Comparison of ENCODE assay signal across 8 cellular contexts in the genomic region with DNA sequence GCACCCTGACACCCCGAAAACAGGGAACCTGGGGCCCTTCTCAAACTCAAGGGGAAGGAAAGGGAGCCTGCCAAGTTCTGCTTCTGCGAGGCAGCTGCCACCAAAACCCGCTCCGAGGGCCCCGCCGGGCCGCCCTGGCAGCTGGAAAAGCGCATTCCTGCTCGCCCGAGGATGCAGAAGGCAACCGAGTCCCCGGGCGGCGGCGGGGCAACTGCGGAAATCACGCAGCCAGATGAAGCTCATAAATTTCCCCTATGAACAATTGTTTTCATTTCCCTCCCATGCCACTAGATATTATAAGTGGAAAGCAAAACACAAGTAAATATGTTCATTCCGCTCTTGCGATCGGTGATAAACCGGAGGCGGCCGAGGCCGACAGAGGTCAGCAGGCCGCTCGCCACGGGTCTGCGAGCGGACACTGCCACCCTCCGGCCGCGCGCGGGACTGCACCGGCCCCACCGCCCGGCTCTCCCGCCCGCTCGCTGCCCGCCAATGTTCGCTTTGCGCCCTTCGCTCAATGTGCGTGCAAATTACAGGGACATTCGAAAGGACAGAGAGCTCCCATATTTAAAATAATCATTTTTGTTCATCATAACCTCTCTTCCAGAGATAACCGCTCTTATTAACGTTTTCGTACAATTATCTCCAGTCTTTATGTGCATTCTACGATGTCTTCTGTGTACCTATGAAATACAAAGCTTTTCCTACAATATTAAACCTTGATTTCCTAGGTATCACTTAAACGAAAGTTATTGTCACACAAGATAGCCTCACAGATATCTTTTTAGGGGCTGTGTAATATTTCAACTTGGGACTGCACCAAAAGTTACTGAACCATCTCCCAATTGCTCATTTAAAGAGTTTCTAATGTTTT.
DNase-seq lines count a peak whose midpoint lies in the region; ATAC-seq and TF ChIP-seq lines count a peak whose summit lies in the region.

No MANE protein-coding gene starts in this region.

- H3K36me3 Mint-ChIP-seq in H9 (ENCODE audit: insufficient read depth in 1 of 3, low read depth in 3 of 3) (no peaks in the 10 kb centered on the region), neural progenitor cell (no peaks in the 10 kb centered on the region)

- H4K91ac ChIP-seq in H9 (ENCODE audit: insufficient read length, low read depth, low read length), result no peak overlapping the region

- H3K4me2 ChIP-seq in DOHH2 (ENCODE audit: low read length) (no peak overlapping the region), H9 (ENCODE audit: insufficient read depth, insufficient read length, low read length) (peak overlapping the region; percentile 14), neural progenitor cell (peak overlapping the region; percentile 75)

- H2BK15ac ChIP-seq in H9 (ENCODE audit: low read depth, low read length), result no peak overlapping the region

- H3T11ph ChIP-seq in H9 (ENCODE audit: low read length), result no peak overlapping the region

- H4K20me1 ChIP-seq in DOHH2 (ENCODE audit: control insufficient read depth, insufficient read depth, low read depth, low read length), result no peaks in the 10 kb centered on the region
- no peaks in the 10 kb centered on the region for H4K20me1 ChIP-seq in H9 (ENCODE audit: control insufficient read depth, insufficient read depth, insufficient read length)
- no peaks in the 10 kb centered on the region for H4K20me1 ChIP-seq in neural progenitor cell (ENCODE audit: low read depth)

- no peak overlapping the region for H2BK20ac ChIP-seq in H9 (ENCODE audit: low read depth, low read length, poor library complexity, severe bottlenecking)

- H2AK5ac ChIP-seq in H9 (ENCODE audit: insufficient read length, low read length), result no peak overlapping the region

- no peaks in the 10 kb centered on the region for H3F3A ChIP-seq in DOHH2 (ENCODE audit: control insufficient read depth, insufficient read depth)
- H3F3A ChIP-seq in neural progenitor cell (ENCODE audit: low read depth), result no peaks in the 10 kb centered on the region

- no peaks in the 10 kb centered on the region for H3K4me1 ChIP-seq in DOHH2 (ENCODE audit: control insufficient read depth, low read length)
- no peaks in the 10 kb centered on the region for H3K4me1 ChIP-seq in H9 (ENCODE audit: insufficient read depth, low read length)
- no peaks in the 10 kb centered on the region for H3K4me1 ChIP-seq in NT2/D1 (ENCODE audit: insufficient read depth, insufficient read length)
- peaks cover 5% of the 10 kb centered on the region for H3K4me1 ChIP-seq in neural progenitor cell

- H3K9me2 ChIP-seq in DOHH2 (replicated peaks; ENCODE audit: control insufficient read depth, low read length), result no peaks in the 10 kb centered on the region

- no peak overlapping the region for H3K14ac ChIP-seq in H9 (ENCODE audit: insufficient read depth, low read length)

- H3K4ac ChIP-seq in H9 (ENCODE audit: low read depth, low read length), result no peak overlapping the region

- H3K9me3 Mint-ChIP-seq in H9 (no peaks in the 10 kb centered on the region; a peak in 1 of 5 replicates), neural progenitor cell (no peaks in the 10 kb centered on the region)

- H3K27ac ChIP-seq in DOHH2 (ENCODE audit: low read depth, low read length) (no peak overlapping the region), H9 (ENCODE audit: insufficient read length, low read depth, low read length) (no peak overlapping the region), neural progenitor cell (no peak overlapping the region), substantia nigra (ENCODE audit: low read depth, low read length, poor library complexity, severe bottlenecking) (no peak overlapping the region)

- no peak overlapping the region for H3K9ac ChIP-seq in H9 (ENCODE audit: extremely low read depth, insufficient read length, low read length)
- H3K9ac ChIP-seq in NT2/D1 (ENCODE audit: insufficient read length, low read depth), result no peak overlapping the region
- H3K9ac ChIP-seq in neural progenitor cell, result no peak overlapping the region

- H3K18ac ChIP-seq in H9 (ENCODE audit: insufficient read length, low read depth, low read length), result no peak overlapping the region

- no peak overlapping the region for H4K5ac ChIP-seq in H9 (ENCODE audit: insufficient read length, low read depth, low read length)

- peaks cover 2 to 14% of the 10 kb centered on the region in 2 experiments; a peak in 3 of 4 replicates for H3K4me1 Mint-ChIP-seq in H9
- peaks cover 4% of the 10 kb centered on the region for H3K4me1 Mint-ChIP-seq in neural progenitor cell

- H2BK12ac ChIP-seq in H9 (ENCODE audit: insufficient read length, low read depth, low read length), result no peak overlapping the region

- no peak overlapping the region for H2BK120ac ChIP-seq in H9 (ENCODE audit: low read depth, low read length, poor library complexity, severe bottlenecking)

- no peak overlapping the region for H3K4me3 ChIP-seq in DOHH2 (ENCODE audit: low read length)
- peak overlapping the region; percentile 32 for H3K4me3 ChIP-seq in NT2/D1 (ENCODE audit: insufficient read length, low read depth)
- H3K4me3 ChIP-seq in fibroblast of pulmonary artery (replicated peaks; ENCODE audit: low read depth, low read length), result no peak overlapping the region
- H3K4me3 ChIP-seq in neural progenitor cell, result peak overlapping the region; percentile 42

- no peaks in the 10 kb centered on the region for H3K79me1 ChIP-seq in H9 (ENCODE audit: insufficient read depth, low read depth, low read length, poor library complexity, severe bottlenecking)

- H3K23ac ChIP-seq in H9 (ENCODE audit: insufficient read length, low read depth, low read length), result no peak overlapping the region

- WGBS in H9 (ENCODE audit: extremely low coverage, insufficient read length, low lambda C conversion rate), result no CpG with 5 or more reads among the region's 51 CpGs

- peak; percentile 95 for TF ChIP-seq CTCF in DOHH2 (IDR thresholded peaks at IDR 0.05; ENCODE audit: low read depth, low read length, poor library complexity, severe bottlenecking)
- TF ChIP-seq CTCF in H9 (conservative IDR thresholded peaks at IDR 0.05), result peak; percentile 100
- TF ChIP-seq CTCF in fibroblast of pulmonary artery (IDR thresholded peaks at IDR 0.05; ENCODE audit: low read length, missing control alignments), result peak; percentile 46
- peak; percentile 98 for TF ChIP-seq CTCF in neural progenitor cell (IDR thresholded peaks at IDR 0.05)

- H2AFZ ChIP-seq in H9 (ENCODE audit: low read length) (no peak overlapping the region), neural progenitor cell (replicated peaks) (peak overlapping the region; percentile 60)

- H3K9me3 ChIP-seq in DOHH2 (ENCODE audit: control insufficient read depth, insufficient read depth, low read length), result no peaks in the 10 kb centered on the region
- no peaks in the 10 kb centered on the region for H3K9me3 ChIP-seq in H9 (ENCODE audit: control insufficient read depth, low read depth, low read length)
- no peaks in the 10 kb centered on the region for H3K9me3 ChIP-seq in NT2/D1 (ENCODE audit: insufficient read depth, low read length)
- no peaks in the 10 kb centered on the region for H3K9me3 ChIP-seq in neural progenitor cell (ENCODE audit: low read depth)

- H3K27me3 ChIP-seq in DOHH2 (ENCODE audit: control insufficient read depth, low read length) (peaks cover 6% of the 10 kb centered on the region), H9 (ENCODE audit: insufficient read depth, low read length) (peaks cover 4% of the 10 kb centered on the region; the same call in 1 of the 2 replicates), NT2/D1 (ENCODE audit: insufficient read depth, insufficient read length) (peaks cover 41% of the 10 kb centered on the region), neural progenitor cell (peaks cover 40% of the 10 kb centered on the region)

- H2BK5ac ChIP-seq in H9 (ENCODE audit: insufficient read length, low read length), result no peak overlapping the region

- DNase-seq in H9 (peak; percentile 61), NT2/D1 (ENCODE audit: low read depth, low spot score) (peak; percentile 30), fibroblast of pulmonary artery (ENCODE audit: low read depth) (peak; percentile 44), neural progenitor cell (ENCODE audit: low spot score) (peak; percentile 82), substantia nigra (lab: John Stamatoyannopoulos, UW) (peak in 35 of 49 donors; percentile 4 to 68 (median 33))
- DNase-seq in activated T-cell treated with anti-CD3 and anti-CD28 coated beads, Interleukin-2, amount 50 U/mL, for 48 hours, result peak; percentile 65 to 77

- no peak overlapping the region for H3K56ac ChIP-seq in H9 (ENCODE audit: insufficient read length, low read depth, low read length)

- peaks cover 37% of the 10 kb centered on the region for H3K27me3 Mint-ChIP-seq in H9 (ENCODE audit: low read depth)
- H3K27me3 Mint-ChIP-seq in neural progenitor cell (ENCODE audit: insufficient read depth, low read depth), result peaks cover 18% of the 10 kb centered on the region

- no peak for ATAC-seq in HG02938 (IDR thresholded peaks at IDR 0.05; ENCODE audit: unreplicated experiment)

- peak overlapping the region; percentile 61 to 84 for H3K4me3 Mint-ChIP-seq in H9
- peak overlapping the region; percentile 83 for H3K4me3 Mint-ChIP-seq in neural progenitor cell

- no peaks in the 10 kb centered on the region for H3K36me3 ChIP-seq in DOHH2 (ENCODE audit: control insufficient read depth, low read length)
- no peaks in the 10 kb centered on the region for H3K36me3 ChIP-seq in NT2/D1 (ENCODE audit: insufficient read depth, insufficient read length, low read length)
- no peaks in the 10 kb centered on the region for H3K36me3 ChIP-seq in neural progenitor cell

- H4K8ac ChIP-seq in H9 (replicated peaks; ENCODE audit: insufficient read length, low read depth, low read length), result no peak overlapping the region

- H3K27ac Mint-ChIP-seq in H9, result no peak overlapping the region
- H3K27ac Mint-ChIP-seq in neural progenitor cell, result no peak overlapping the region

- H3K79me2 ChIP-seq in DOHH2 (ENCODE audit: control insufficient read depth, low read length) (no peaks in the 10 kb centered on the region), H9 (ENCODE audit: insufficient read depth, low read length) (no peaks in the 10 kb centered on the region), neural progenitor cell (ENCODE audit: low read depth) (no peaks in the 10 kb centered on the region)

- H3K23me2 ChIP-seq in H9 (ENCODE audit: insufficient read length, low read depth, low read length, poor library complexity, severe bottlenecking), result no peaks in the 10 kb centered on the region

Comparison
In these comparisons a context has a peak if more than half of its experiments do, and no peak if none do; other contexts are left out.
1. H3K4me3 ChIP-seq: peak in NT2/D1 (single experiment) and neural progenitor cell (single experiment); none in DOHH2 (single experiment) and fibroblast of pulmonary artery (single experiment).
2. CTCF ChIP-seq: peak in every context shown above with its lines; median percentile 100 in H9; 98 in neural progenitor cell; 95 in DOHH2; 46 in fibroblast of pulmonary artery.
3. DNase-seq: peak in every context shown above with its lines; median percentile 82 in neural progenitor cell; 71 in activated T-cell treated with anti-CD3 and anti-CD28 coated beads, Interleukin-2, amount 50 U/mL, for 48 hours; 61 in H9; 44 in fibroblast of pulmonary artery; 33 in substantia nigra; 30 in NT2/D1.